ENCODE assay signal across 15 cellular contexts in the genomic region with DNA sequence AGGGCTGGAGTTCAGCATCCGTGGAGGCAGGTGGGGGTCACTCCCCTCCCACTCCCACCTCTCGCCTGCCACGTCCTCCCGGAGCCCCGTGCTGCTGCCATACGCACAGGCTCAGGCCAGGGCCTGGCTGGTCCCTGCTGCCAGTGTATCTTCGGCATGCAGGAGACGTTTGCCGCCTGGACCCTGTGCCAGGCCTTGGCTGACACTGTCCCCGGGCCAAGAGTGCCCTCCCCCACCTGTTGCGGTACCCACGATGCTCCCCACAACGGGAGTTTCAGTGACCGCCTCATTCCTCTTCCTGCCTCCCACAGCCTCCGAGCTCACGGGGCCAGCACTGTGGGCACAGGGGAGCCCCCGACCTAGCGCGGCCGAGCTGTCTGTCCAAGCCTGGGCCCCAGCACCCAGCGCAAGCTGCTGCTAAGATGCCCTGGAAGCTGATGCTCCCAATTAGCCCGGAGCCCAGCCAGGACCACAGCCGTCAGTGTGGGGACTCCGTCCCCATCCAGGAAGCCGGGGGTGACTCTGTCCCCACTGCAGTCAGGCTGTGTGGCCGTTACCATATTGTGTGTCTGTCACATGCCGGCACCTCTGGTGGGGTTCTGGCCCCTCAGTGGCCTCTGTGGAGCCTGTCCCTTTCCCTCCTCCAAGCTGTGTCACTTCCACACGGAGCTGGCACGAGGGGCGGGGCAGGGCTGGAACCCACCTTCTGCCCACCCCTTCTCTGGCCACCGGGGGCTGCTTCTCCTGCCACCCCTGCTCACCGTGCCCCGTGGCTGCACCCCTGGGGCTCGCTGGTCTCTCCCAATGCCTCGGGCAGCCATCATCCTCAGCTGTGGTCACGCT. TPM values are rescaled to one million over a fixed set of nuclear protein-coding genes. Genes with fewer than 3 reads are reported as not detected.
A peak's percentile ranks its signal among the peaks of the same experiment; 100 is the strongest.
DNase-seq lines count a peak whose midpoint lies in the region; ATAC-seq, FAIRE-seq and TF ChIP-seq lines count a peak whose summit lies in the region.
"Had no signal": no experiment of that assay in that cellular context is flagged by ENCODE, and none has a peak within 500 bp of the region (broad histone marks: within the 10 kb centered on the region; RNA-seq: fewer than 3 reads in every experiment).

No MANE protein-coding gene starts in this region.

- TF ChIP-seq POLR2A in K562 (conservative IDR thresholded peaks at IDR 0.05): no peak

- no peaks in the 10 kb centered on the region for H3K27me3 Mint-ChIP-seq in stimulated activated naive B cell treated with anti-CD40 and anti-IgM and Interleukin-4, amounts not matched to agents 10 μg/mL and 1 μg/mL and 100 μg/mL, for 72 hours
- H3K27me3 Mint-ChIP-seq: CD4-positive, alpha-beta memory T cell had no signal

- H4K20me1 ChIP-seq in K562 (replicated peaks; ENCODE audit: control insufficient read depth, insufficient read depth, low read length): peaks cover 15% of the 10 kb centered on the region; the same call in 1 of the 2 replicates

- H3K4me1 ChIP-seq in HEK293 (ENCODE audit: control insufficient read depth, insufficient read depth, low read length) (no peaks in the 10 kb centered on the region), K562 (replicated peaks in 1 of 2; ENCODE audit: control insufficient read depth in 2 of 2, insufficient read depth in 2 of 2, low read length in 2 of 2) (peaks cover 0 to 82% of the 10 kb centered on the region in 2 experiments; a peak in 3 of 5 replicates)

- POLR2A ChIA-PET in HEK293 (lab: Yijun Ruan, JAX): no interaction called here
- POLR2A ChIA-PET in K562 (lab: Yijun Ruan, JAX): no interaction called here

- peaks cover 0 to 18% of the 10 kb centered on the region in 2 experiments; a peak in 1 of 3 replicates for H3K36me3 ChIP-seq in HEK293 (ENCODE audit: control insufficient read depth in 2 of 2, insufficient read depth in 1 of 2, low read length in 2 of 2)
- no peaks in the 10 kb centered on the region for H3K36me3 ChIP-seq in K562 (ENCODE audit: control insufficient read depth, insufficient read depth, low read length)
- H3K36me3 ChIP-seq: prostate gland had no signal

- DNase-seq in K562 (ENCODE audit: extremely low read depth in 1 of 4, low spot score in 3 of 4) (no peak), medulla oblongata (ENCODE audit: extremely low spot score) (peak; percentile 41), NCI-H526 treated with DMSO at 0.1 percent for 48 hours (lab: John Stamatoyannopoulos, UW) (no peak), cerebellar nuclear complex (lab: John Stamatoyannopoulos, UW) (no peak), mesenteric fat pad (ENCODE audit: low spot score) (no peak), epidermal melanocyte (ENCODE audit: insufficient read length, low spot score) (no peak)
- no peak for DNase-seq in stimulated activated naive B cell treated with anti-CD40 and anti-IgM and Interleukin-4, amounts not matched to agents 10 μg/mL and 1 μg/mL and 100 μg/mL, for 72 hours
- DNase-seq: activated T-cell treated with anti-CD3 and anti-CD28 coated beads for 4 hours; CD4-positive, alpha-beta memory T cell; GDM1; H9; mesendoderm had no signal

- peak overlapping the region in 1 of 2 experiments; percentile 5; a peak in 1 of 4 replicates for H3K9ac ChIP-seq in K562 (ENCODE audit: insufficient read depth in 1 of 2, low read depth in 2 of 2, low read length in 2 of 2)

- no peaks in the 10 kb centered on the region for H3K79me2 ChIP-seq in K562 (ENCODE audit: control insufficient read depth, insufficient read depth, low read length)

- no peaks in the 10 kb centered on the region for H3K9me1 ChIP-seq in K562 (ENCODE audit: control insufficient read depth, insufficient read depth, low read length)

- ATAC-seq in K562: no peak
- no peak for ATAC-seq in stimulated activated naive B cell treated with anti-CD40 and anti-IgM and Interleukin-4, amounts not matched to agents 10 μg/mL and 1 μg/mL and 100 μg/mL, for 72 hours (replicated peaks)
- ATAC-seq: activated CD4-positive, CD25-positive, alpha-beta regulatory T cell treated with anti-CD3 and anti-CD28 coated beads, Interleukin-2, amount 50 U/mL, for 24 hours had no signal

- no peak for TF ChIP-seq RAD21 in K562 (CRISPR knock-in tag; conservative IDR thresholded peaks at IDR 0.05 in 1 of 2, IDR thresholded peaks at IDR 0.05 in 1 of 2)

- H3K27ac ChIP-seq in HEK293 (ENCODE audit: extremely low read depth, low read depth, low read length): no peak overlapping the region
- no peak overlapping the region for H3K27ac ChIP-seq in K562 (ENCODE audit: extremely low read depth, low read depth, low read length)

- TF ChIP-seq EP300 in K562 (IDR thresholded peaks at IDR 0.05; ENCODE audit: low read length): no peak

- no peak overlapping the region for H2AFZ ChIP-seq in K562 (ENCODE audit: low read depth, low read length)

- in situ Hi-C loops in K562 (cut with MboI): no loop called here

- TF ChIP-seq CTCF in HEK293 (tag by site-specific recombination; IDR thresholded peaks at IDR 0.05) (no peak), K562 (IDR thresholded peaks at IDR 0.05 in 2 of 3, conservative IDR thresholded peaks at IDR 0.05 in 1 of 3; ENCODE audit: insufficient read depth in 2 of 3, low read depth in 1 of 3, low read length in 3 of 3) (no peak)

- H3K4me3 Mint-ChIP-seq in stimulated activated naive B cell treated with anti-CD40 and anti-IgM and Interleukin-4, amounts not matched to agents 10 μg/mL and 1 μg/mL and 100 μg/mL, for 72 hours: peak overlapping the region; percentile 15 to 39
- H3K4me3 Mint-ChIP-seq: CD4-positive, alpha-beta memory T cell; H9 had no signal

- H3K27ac Mint-ChIP-seq in stimulated activated naive B cell treated with anti-CD40 and anti-IgM and Interleukin-4, amounts not matched to agents 10 μg/mL and 1 μg/mL and 100 μg/mL, for 72 hours: peak overlapping the region; percentile 98
- H3K27ac Mint-ChIP-seq: CD4-positive, alpha-beta memory T cell had no signal

- H3K9me3 Mint-ChIP-seq in stimulated activated naive B cell treated with anti-CD40 and anti-IgM and Interleukin-4, amounts not matched to agents 10 μg/mL and 1 μg/mL and 100 μg/mL, for 72 hours: no peaks in the 10 kb centered on the region
- H3K9me3 Mint-ChIP-seq: CD4-positive, alpha-beta memory T cell; H9 had no signal

- intact Hi-C loops in K562 (cut with micrococcal nuclease): no loop called here

- H3K9me3 ChIP-seq in HEK293 (ENCODE audit: control insufficient read depth, insufficient read depth, low read depth, low read length) (no peaks in the 10 kb centered on the region), K562 (replicated peaks; ENCODE audit: control insufficient read depth, insufficient read depth, low read depth, low read length) (no peaks in the 10 kb centered on the region)
- H3K9me3 ChIP-seq: prostate gland had no signal

- 49% methylated on average over 28 of the region's 36 CpGs for WGBS in K562 (ENCODE audit: insufficient coverage, low coverage, missing lambda C conversion rate)

- H3K36me3 Mint-ChIP-seq in stimulated activated naive B cell treated with anti-CD40 and anti-IgM and Interleukin-4, amounts not matched to agents 10 μg/mL and 1 μg/mL and 100 μg/mL, for 72 hours: peaks cover 23 to 34% of the 10 kb centered on the region in 2 donors
- H3K36me3 Mint-ChIP-seq: CD4-positive, alpha-beta memory T cell had no signal

- no peak for FAIRE-seq in K562 (lab: Jason Lieb, UNC)

- no peaks in the 10 kb centered on the region; a peak in 1 of 5 replicates for H3K27me3 ChIP-seq in K562 (ENCODE audit: control insufficient read depth in 2 of 2, insufficient read depth in 2 of 2, low read length in 2 of 2)

- H3K4me1 Mint-ChIP-seq in stimulated activated naive B cell treated with anti-CD40 and anti-IgM and Interleukin-4, amounts not matched to agents 10 μg/mL and 1 μg/mL and 100 μg/mL, for 72 hours: peaks cover 55 to 88% of the 10 kb centered on the region in 2 donors

- no peak overlapping the region for H3K4me3 ChIP-seq in HEK293 (ENCODE audit: low read depth, low read length)
- no peak overlapping the region for H3K4me3 ChIP-seq in K562
- H3K4me3 ChIP-seq: prostate gland had no signal

- CTCF ChIA-PET in HEK293 (lab: Yijun Ruan, JAX): interaction anchor here (0.9 to 1.1 kb wide), 2 partner anchors 11 to 32 kb away, joined by 3 read pairs; no protein-coding TSS in a partner anchor
- CTCF ChIA-PET in K562 (lab: Yijun Ruan, JAX; ENCODE audit: low intra/inter-chr PET ratio): no interaction called here

- no peak overlapping the region for H3K4me2 ChIP-seq in K562 (ENCODE audit: insufficient read depth, low read length)

- BruUV-seq in K562 (replicated peaks; lab: Mats Ljungman, UMichigan): no TSS peak

RNA-seq across cellular contexts. Expression of gene TTYH3, which starts 7.6 kb away (rescaled TPM):
- 4.3 and 18.5 TPM in 2 replicates for total RNA-seq in K562 (2011; cell fraction: chromatin; rRNA removed; ENCODE audit: low replicate concordance)
- 13.6 and 17.2 TPM in 2 replicates for total RNA-seq in K562 (2011; cell fraction: nucleolus; rRNA removed)
- total RNA-seq in K562 (2011; cell fraction: nucleoplasm; rRNA removed): 8.4 and 9.7 TPM in 2 replicates
- total RNA-seq in K562 (2014; rRNA removed): 1.4 and 1.5 TPM in 2 replicates
- 0.06 and 0.11 TPM in 2 replicates for total RNA-seq in K562 (2014; rRNA removed; fragmentation: Illumina TruSeq; extraction: Trizol)
- total RNA-seq in K562 (2015; rRNA removed; fragmentation: Illumina TruSeq; extraction: Trizol): 0.62 and 0.79 TPM in 2 replicates
- 4.9 and 5.5 TPM in 2 replicates for total RNA-seq in K562 (2021)
- polyA plus RNA-seq in K562 (2011; rRNA removed): 1.7 and 4.5 TPM in 2 replicates
- polyA plus RNA-seq in K562 (2011; cell fraction: cytosol; rRNA removed): 2.7 and 5.1 TPM in 2 replicates
- 13.6 and 13.8 TPM in 2 replicates for polyA plus RNA-seq in K562 (2011; cell fraction: nucleus; rRNA removed)
- 3.5 and 7.4 TPM in 2 replicates for polyA plus RNA-seq in K562 (2012)
- 1.1 and 2.0 TPM in 2 replicates for polyA plus RNA-seq in K562 (2014; fragmentation: Illumina TruSeq; extraction: Trizol)
- under 1 TPM; 0.01 to 0.04 TPM for polyA plus RNA-seq in K562 (2014; fragmentation: Nextera tagmentation; extraction: Ambion mirVana)
- 1.1 and 1.9 TPM in 2 replicates for polyA plus RNA-seq in K562 (2014; rRNA removed)
- polyA minus RNA-seq in K562 (2011; rRNA and poly(A)+ RNA removed): 0.96 and 1.1 TPM in 2 replicates
- 5.5 and 6.6 TPM in 2 replicates for polyA minus RNA-seq in K562 (2011; cell fraction: cytosol; rRNA and poly(A)+ RNA removed)
- polyA minus RNA-seq in K562 (2011; cell fraction: nucleus; rRNA and poly(A)+ RNA removed): 5.7 and 5.9 TPM in 2 replicates
- 107 TPM for total RNA-seq in mesenteric fat pad

RNA-seq across cellular contexts. Expression of gene AMZ1, which starts 48.6 kb away (rescaled TPM):
- 0.07 and 0.12 TPM in 2 replicates for total RNA-seq in K562 (2011; cell fraction: chromatin; rRNA removed; ENCODE audit: low replicate concordance)
- 0.17 TPM in 1 of 2 replicates, not detected in the other for total RNA-seq in K562 (2011; cell fraction: nucleolus; rRNA removed)
- 0.07 and 0.08 TPM in 2 replicates for total RNA-seq in K562 (2011; cell fraction: nucleoplasm; rRNA removed)
- total RNA-seq in K562 (2014; rRNA removed): not detected in 2 replicates
- not detected in 2 replicates for total RNA-seq in K562 (2014; rRNA removed; fragmentation: Illumina TruSeq; extraction: Trizol)
- total RNA-seq in K562 (2015; rRNA removed; fragmentation: Illumina TruSeq; extraction: Trizol): not detected in 2 replicates
- not detected in 2 replicates for total RNA-seq in K562 (2021)
- not detected in 2 replicates for polyA plus RNA-seq in K562 (2011; rRNA removed)
- polyA plus RNA-seq in K562 (2011; cell fraction: cytosol; rRNA removed): not detected in 2 replicates
- polyA plus RNA-seq in K562 (2011; cell fraction: nucleus; rRNA removed): not detected in 2 replicates
- polyA plus RNA-seq in K562 (2012): 0.04 and 0.08 TPM in 2 replicates
- polyA plus RNA-seq in K562 (2014; fragmentation: Illumina TruSeq; extraction: Trizol): not detected in 2 replicates
- not detected for polyA plus RNA-seq in K562 (2014; fragmentation: Nextera tagmentation; extraction: Ambion mirVana)
- not detected in 2 replicates for polyA plus RNA-seq in K562 (2014; rRNA removed)
- polyA minus RNA-seq in K562 (2011; rRNA and poly(A)+ RNA removed): 0.04 TPM in 1 of 2 replicates, not detected in the other
- polyA minus RNA-seq in K562 (2011; cell fraction: cytosol; rRNA and poly(A)+ RNA removed): not detected in 2 replicates
- polyA minus RNA-seq in K562 (2011; cell fraction: nucleus; rRNA and poly(A)+ RNA removed): not detected in 2 replicates
- 0.16 TPM for total RNA-seq in mesenteric fat pad
